17 cellular contexts compared by ENCODE assay signal in genomic region chr5:142849880-142850279, GRCh38.
"Had no signal": no experiment of that assay in that cellular context is flagged by ENCODE, and none has a peak within 500 bp of the region (broad histone marks: within the 10 kb centered on the region; RNA-seq: fewer than 3 reads in every experiment).

No MANE protein-coding gene starts in this region.

- DNase-seq: activated CD4-positive, alpha-beta memory T cell treated with anti-CD3 and anti-CD28 coated beads, Interleukin-2, amount 10 ng/mL, durations not matched to agents 7 days and 5 days; activated effector memory CD4-positive, alpha-beta T cell treated with Interleukin-2 at 50 U/mL for 16 hours; activated naive CD4-positive, alpha-beta T cell treated with anti-CD3 and anti-CD28 coated beads, Interleukin-2, amount 50 U/mL, for 16 hours; activated T-cell treated with anti-CD3 and anti-CD28 coated beads, Interleukin-2, amount 50 U/mL, for 24 hours; caudate nucleus; cortex of kidney; effector CD8-positive, alpha-beta T cell; foreskin melanocyte; head of caudate nucleus; left cardiac atrium; lower lobe of right lung; T-cell; T1000 had no signal

- H3K9me3 ChIP-seq: lower lobe of right lung, tibial nerve had no signal

- H3K9me3 Mint-ChIP-seq: activated CD4-positive, alpha-beta memory T cell treated with anti-CD3 and anti-CD28 coated beads, Interleukin-2, amount 10 ng/mL, durations not matched to agents 7 days and 5 days; activated T-cell treated with anti-CD3 and anti-CD28 coated beads, Interleukin-2, amount 50 U/mL, for 24 hours; mesothelial cell of epicardium; stimulated activated memory B cell treated with anti-CD40 and anti-IgM and Interleukin-4, amounts not matched to agents 10 μg/mL and 1 μg/mL and 100 μg/mL, for 72 hours; T-cell had no signal

- H3K27ac ChIP-seq: lower lobe of right lung, tibial nerve, VCaP had no signal

- H3K27ac Mint-ChIP-seq: activated CD4-positive, alpha-beta memory T cell treated with anti-CD3 and anti-CD28 coated beads, Interleukin-2, amount 10 ng/mL, durations not matched to agents 7 days and 5 days; activated T-cell treated with anti-CD3 and anti-CD28 coated beads, Interleukin-2, amount 50 U/mL, for 24 hours; mesothelial cell of epicardium; stimulated activated memory B cell treated with anti-CD40 and anti-IgM and Interleukin-4, amounts not matched to agents 10 μg/mL and 1 μg/mL and 100 μg/mL, for 72 hours; T-cell had no signal

- H3K36me3 ChIP-seq: lower lobe of right lung, tibial nerve had no signal

- H3K4me3 Mint-ChIP-seq: activated CD4-positive, alpha-beta memory T cell treated with anti-CD3 and anti-CD28 coated beads, Interleukin-2, amount 10 ng/mL, durations not matched to agents 7 days and 5 days; activated T-cell treated with anti-CD3 and anti-CD28 coated beads, Interleukin-2, amount 50 U/mL, for 24 hours; mesothelial cell of epicardium; stimulated activated memory B cell treated with anti-CD40 and anti-IgM and Interleukin-4, amounts not matched to agents 10 μg/mL and 1 μg/mL and 100 μg/mL, for 72 hours; T-cell had no signal

- H3K36me3 Mint-ChIP-seq: mesothelial cell of epicardium; stimulated activated memory B cell treated with anti-CD40 and anti-IgM and Interleukin-4, amounts not matched to agents 10 μg/mL and 1 μg/mL and 100 μg/mL, for 72 hours; T-cell had no signal

- H3K27me3 ChIP-seq: tibial nerve had no signal

- H3K4me3 ChIP-seq: lower lobe of right lung, tibial nerve had no signal

- H3K27me3 Mint-ChIP-seq: activated CD4-positive, alpha-beta memory T cell treated with anti-CD3 and anti-CD28 coated beads, Interleukin-2, amount 10 ng/mL, durations not matched to agents 7 days and 5 days; activated T-cell treated with anti-CD3 and anti-CD28 coated beads, Interleukin-2, amount 50 U/mL, for 24 hours; stimulated activated memory B cell treated with anti-CD40 and anti-IgM and Interleukin-4, amounts not matched to agents 10 μg/mL and 1 μg/mL and 100 μg/mL, for 72 hours; T-cell had no signal

- ATAC-seq: left cardiac atrium; lower lobe of right lung; stimulated activated memory B cell treated with anti-CD40 and anti-IgM and Interleukin-4, amounts not matched to agents 10 μg/mL and 1 μg/mL and 100 μg/mL, for 72 hours; T-cell had no signal
